21 cellular contexts compared by ENCODE assay signal in the genomic region with DNA sequence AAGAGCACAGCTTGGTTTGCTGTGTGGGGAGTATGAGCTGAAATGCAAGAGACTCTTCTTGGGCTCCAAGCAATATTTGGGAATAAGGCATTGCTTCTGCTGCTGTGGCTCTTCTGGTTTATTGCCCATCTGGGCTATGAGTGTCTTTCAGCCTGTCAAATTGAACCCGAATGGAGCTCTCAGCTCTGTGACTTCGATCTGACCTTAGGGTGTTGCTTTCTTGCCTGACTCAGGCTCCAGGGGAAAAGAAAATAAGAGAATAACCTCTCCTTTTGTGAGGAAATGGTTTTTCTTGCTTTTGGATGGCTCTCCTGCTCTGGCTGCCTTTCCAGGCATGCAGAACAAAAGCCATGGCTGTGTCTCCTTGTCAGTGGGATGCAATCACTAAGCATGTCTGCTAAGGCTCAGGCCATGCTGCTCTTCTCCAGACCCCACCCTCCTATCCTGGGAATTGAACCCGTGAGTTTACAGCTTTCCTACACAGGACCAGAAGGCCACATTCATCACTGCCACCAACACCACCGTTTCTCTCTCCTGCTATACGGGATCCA.
"Had no signal": no experiment of that assay in that cellular context is flagged by ENCODE, and none has a peak within 500 bp of the region (broad histone marks: within the 10 kb centered on the region; RNA-seq: fewer than 3 reads in every experiment).

No MANE protein-coding gene starts in this region.

- H3K27me3 Mint-ChIP-seq: activated naive CD8-positive, alpha-beta T cell treated with anti-CD3 and anti-CD28 coated beads for 36 hours had no signal

- H3K27ac Mint-ChIP-seq: activated naive CD8-positive, alpha-beta T cell treated with anti-CD3 and anti-CD28 coated beads for 36 hours; immature natural killer cell; nephron; WTC11 had no signal

- H3K4me3 Mint-ChIP-seq: activated naive CD8-positive, alpha-beta T cell treated with anti-CD3 and anti-CD28 coated beads for 36 hours; activated T-cell treated with anti-CD3 and anti-CD28 coated beads, Interleukin-2, amount 50 U/mL, for 4 hours; immature natural killer cell; nephron; WTC11 had no signal

- ATAC-seq: activated T-cell treated with anti-CD3 and anti-CD28 coated beads, Interleukin-2, amount 50 U/mL, for 4 hours; WTC11 had no signal

- DNase-seq: activated CD4-positive, alpha-beta T cell treated with anti-CD3 and anti-CD28 coated beads, Interleukin-2, amount 50 U/mL, for 4 hours; activated CD8-positive, alpha-beta memory T cell treated with anti-CD3 and anti-CD28 coated beads for 24 hours; activated CD8-positive, alpha-beta memory T cell treated with anti-CD3 and anti-CD28 coated beads, Interleukin-2, amount 50 U/mL, for 4 hours; activated naive CD4-positive, alpha-beta T cell treated with Interleukin-2 at 50 U/mL for 16 hours; activated naive CD8-positive, alpha-beta T cell treated with anti-CD3 and anti-CD28 coated beads for 36 hours; activated T-cell treated with anti-CD3 and anti-CD28 coated beads, Interleukin-2, amount 50 U/mL, for 4 hours; amniotic stem cell; cerebellar nuclear complex; foreskin melanocyte; glutamatergic neuron; immature natural killer cell; sigmoid colon; stimulated activated CD4-positive, alpha-beta T cell treated with anti-CD3 and anti-CD28 coated beads, Interleukin-2, amount 100 ng/mL, for 48 hours; stimulated activated naive CD4-positive, alpha-beta T cell; T1000; tibial artery had no signal

- H3K27ac ChIP-seq: coronary artery, epithelial cell of prostate, hepatocyte, sigmoid colon, tibial artery had no signal

- H3K27me3 ChIP-seq: hepatocyte, sigmoid colon, tibial artery had no signal

- H3K4me3 ChIP-seq: coronary artery, hepatocyte, sigmoid colon, tibial artery had no signal

- H3K4me1 Mint-ChIP-seq: activated naive CD8-positive, alpha-beta T cell treated with anti-CD3 and anti-CD28 coated beads for 36 hours; immature natural killer cell; nephron; WTC11 had no signal

- H3K4me1 ChIP-seq: sigmoid colon, tibial artery had no signal

- H3K36me3 Mint-ChIP-seq: activated naive CD8-positive, alpha-beta T cell treated with anti-CD3 and anti-CD28 coated beads for 36 hours; immature natural killer cell had no signal

- H3K36me3 ChIP-seq: sigmoid colon, tibial artery had no signal
